In the genomic region with DNA sequence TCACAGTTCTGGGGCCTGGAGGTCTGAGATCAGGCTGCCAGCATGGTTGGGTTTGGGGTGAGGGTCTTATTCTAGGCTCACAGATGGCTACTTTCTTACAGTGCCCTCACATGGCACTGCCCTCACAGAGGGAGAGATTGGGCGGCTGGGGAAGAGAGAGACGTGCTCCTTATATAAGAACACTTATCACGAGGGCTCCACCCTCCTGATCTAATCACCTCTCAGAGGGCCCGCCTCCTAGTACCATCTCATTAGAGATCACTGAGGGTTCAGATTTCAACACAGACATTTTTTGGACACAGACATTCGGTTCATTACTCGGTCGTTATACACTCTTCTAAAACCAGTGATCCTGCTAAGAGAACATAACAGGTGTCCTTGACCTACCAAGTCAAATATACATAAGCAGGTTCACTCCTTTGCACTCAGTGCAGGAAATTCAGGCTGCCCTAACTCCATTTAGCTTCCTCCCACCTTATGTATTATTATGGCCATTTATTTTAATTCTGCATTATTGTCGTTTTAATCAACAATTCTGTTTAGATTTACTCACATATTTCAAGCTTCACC, we compare ENCODE assay signal across 17 cellular contexts.
"Had no signal": no experiment of that assay in that cellular context is flagged by ENCODE, and none has a peak within 500 bp of the region (broad histone marks: within the 10 kb centered on the region; RNA-seq: fewer than 3 reads in every experiment).

No MANE protein-coding gene starts in this region.

- ATAC-seq: activated CD8-positive, alpha-beta T cell treated with anti-CD3 and anti-CD28 coated beads for 36 hours; activated naive CD4-positive, alpha-beta T cell treated with anti-CD3 and anti-CD28 coated beads, Interleukin-2, amount 50 U/mL, for 72 hours; stimulated activated naive CD8-positive, alpha-beta T cell treated with anti-CD3 and anti-CD28 coated beads, Interleukin-15, amount 100 ng/mL, for 72 hours; WTC11 had no signal

- H3K36me3 ChIP-seq: cardiac muscle cell, ovary, sigmoid colon, spleen, upper lobe of left lung had no signal

- H3K4me3 ChIP-seq: cardiac muscle cell, dorsolateral prefrontal cortex, ovary, sigmoid colon, spleen, upper lobe of left lung had no signal

- H3K27ac ChIP-seq: cardiac muscle cell, dorsolateral prefrontal cortex, ovary, sigmoid colon, spleen, upper lobe of left lung had no signal

- H3K9me3 ChIP-seq: ovary, sigmoid colon, spleen, upper lobe of left lung had no signal

- H3K4me1 ChIP-seq: sigmoid colon, spleen, upper lobe of left lung had no signal

- H3K27me3 ChIP-seq: cardiac muscle cell, ovary, sigmoid colon, upper lobe of left lung had no signal

- DNase-seq: activated CD4-positive, alpha-beta T cell treated with anti-CD3 and anti-CD28 coated beads for 48 hours; activated CD8-positive, alpha-beta memory T cell treated with anti-CD3 and anti-CD28 coated beads, Interleukin-2, amount 50 U/mL, for 4 hours; activated CD8-positive, alpha-beta T cell treated with anti-CD3 and anti-CD28 coated beads for 36 hours; activated effector memory CD4-positive, alpha-beta T cell treated with anti-CD3 and anti-CD28 coated beads, Interleukin-2, amount 50 U/mL, for 16 hours; activated T-cell treated with anti-CD3 and anti-CD28 coated beads, Interleukin-2, amount 50 U/mL, for 48 hours; dorsolateral prefrontal cortex; endodermal cell; head of caudate nucleus; immature natural killer cell; ovary; sigmoid colon; spleen; stimulated activated naive CD8-positive, alpha-beta T cell treated with anti-CD3 and anti-CD28 coated beads, Interleukin-15, amount 100 ng/mL, for 72 hours; upper lobe of left lung had no signal
